ENCODE assay signal across 28 cellular contexts in the genomic region with DNA sequence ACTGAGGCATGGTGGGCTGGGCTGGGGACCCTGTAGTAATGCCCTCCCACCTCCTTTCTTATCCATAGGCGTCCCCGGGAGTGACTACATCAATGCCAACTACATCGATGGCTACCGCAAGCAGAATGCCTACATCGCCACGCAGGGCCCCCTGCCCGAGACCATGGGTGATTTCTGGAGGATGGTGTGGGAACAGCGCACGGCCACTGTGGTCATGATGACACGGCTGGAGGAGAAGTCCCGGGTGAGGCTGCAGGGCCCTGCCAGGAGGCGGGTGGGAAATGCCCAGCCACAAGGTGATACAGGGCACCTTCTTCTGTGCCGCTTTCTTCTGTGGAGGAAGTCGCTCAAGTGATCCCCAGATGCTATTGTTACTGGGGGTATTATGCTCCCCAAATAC.
"Had no signal": no experiment of that assay in that cellular context is flagged by ENCODE, and none has a peak within 500 bp of the region (broad histone marks: within the 10 kb centered on the region; RNA-seq: fewer than 3 reads in every experiment).

No MANE protein-coding gene starts in this region.

- H3K9me3 ChIP-seq: neutrophil, ovary, psoas muscle, right lobe of liver, sigmoid colon, stomach, thoracic aorta, thyroid gland, tibial nerve, upper lobe of left lung, vagina had no signal

- H3K4me3 ChIP-seq: ovary, psoas muscle, right lobe of liver, sigmoid colon, stomach, thoracic aorta, thyroid gland, tibial nerve, upper lobe of left lung, vagina had no signal

- ATAC-seq: natural killer cell treated with Interleukin-12 subunit alpha and Interleukin-12 subunit beta and Interleukin-15 and Interleukin-18, amount 100 ng/mL, for 72 hours; psoas muscle; right cardiac atrium; right lobe of liver; stimulated activated effector memory CD8-positive, alpha-beta T cell treated with anti-CD3 and anti-CD28 coated beads, Interleukin-12 subunit alpha, Interleukin-12 subunit beta, amount 100 ng/mL, for 72 hours; stimulated activated naive B cell treated with anti-CD40 and anti-IgM and Interleukin-4, amounts not matched to agents 10 μg/mL and 1 μg/mL and 100 μg/mL, for 72 hours had no signal

- H3K4me1 ChIP-seq: parathyroid adenoma, psoas muscle, right lobe of liver, sigmoid colon, stomach, thyroid gland, upper lobe of left lung had no signal

- H3K9ac ChIP-seq: parathyroid adenoma had no signal

- H3K36me3 ChIP-seq: neutrophil, ovary had no signal

- H3K4me1 Mint-ChIP-seq: neural crest cell; stimulated activated effector memory CD8-positive, alpha-beta T cell treated with anti-CD3 and anti-CD28 coated beads, Interleukin-12 subunit alpha, Interleukin-12 subunit beta, amount 100 ng/mL, for 72 hours; stimulated activated naive B cell treated with anti-CD40 and anti-IgM and Interleukin-4, amounts not matched to agents 10 μg/mL and 1 μg/mL and 100 μg/mL, for 72 hours had no signal

- H2AFZ ChIP-seq: parathyroid adenoma had no signal

- H3K4me3 Mint-ChIP-seq: natural killer cell treated with Interleukin-12 subunit alpha and Interleukin-12 subunit beta and Interleukin-15 and Interleukin-18, amount 100 ng/mL, for 72 hours; nephron progenitor cell; neural crest cell; stimulated activated effector memory CD8-positive, alpha-beta T cell treated with anti-CD3 and anti-CD28 coated beads, Interleukin-12 subunit alpha, Interleukin-12 subunit beta, amount 100 ng/mL, for 72 hours; stimulated activated naive B cell treated with anti-CD40 and anti-IgM and Interleukin-4, amounts not matched to agents 10 μg/mL and 1 μg/mL and 100 μg/mL, for 72 hours; stimulated activated naive CD8-positive, alpha-beta T cell treated with anti-CD3 and anti-CD28 coated beads, Interleukin-15, Interleukin-2, amounts not matched to agents 100 ng/mL and 50 ng/mL, for 24 hours had no signal

- H3K27ac ChIP-seq: neutrophil, ovary, parathyroid adenoma, psoas muscle, right lobe of liver, sigmoid colon, stomach, thoracic aorta, thyroid gland, tibial nerve, upper lobe of left lung, vagina had no signal

- DNase-seq: nephron progenitor cell; nucleus accumbens; ovary; psoas muscle; sigmoid colon; small intestine; stimulated activated CD4-positive, alpha-beta T cell treated with anti-CD3 and anti-CD28 coated beads, Interleukin-15, amount 100 ng/mL, for 24 hours; stimulated activated CD4-positive, alpha-beta T cell treated with anti-CD3 and anti-CD28 coated beads, Interleukin-2, amount 100 ng/mL, for 24 hours; stimulated activated CD4-positive, alpha-beta T cell treated with anti-CD3 and anti-CD28 coated beads, Interleukin-2, amount 100 ng/mL, for 48 hours; stimulated activated CD4-positive, alpha-beta T cell treated with anti-CD3 and anti-CD28 coated beads, Interleukin-4, amount 100 ng/mL, for 24 hours; stimulated activated naive B cell treated with anti-CD40 and anti-IgM and Interleukin-4, amounts not matched to agents 10 μg/mL and 1 μg/mL and 100 μg/mL, for 72 hours; stimulated activated naive CD4-positive, alpha-beta T cell treated with Interleukin-2 at 50 U/mL for 16 hours; stomach; thyroid gland; upper lobe of left lung had no signal

- H3K79me2 ChIP-seq: parathyroid adenoma had no signal

- H3K27me3 ChIP-seq: neutrophil, ovary, right lobe of liver, sigmoid colon, stomach, thyroid gland, tibial nerve, upper lobe of left lung, vagina had no signal

- H3K27ac Mint-ChIP-seq: natural killer cell treated with Interleukin-12 subunit alpha and Interleukin-12 subunit beta and Interleukin-15 and Interleukin-18, amount 100 ng/mL, for 72 hours; nephron progenitor cell; progenitor cell of endocrine pancreas; stimulated activated effector memory CD8-positive, alpha-beta T cell treated with anti-CD3 and anti-CD28 coated beads, Interleukin-12 subunit alpha, Interleukin-12 subunit beta, amount 100 ng/mL, for 72 hours; stimulated activated naive B cell treated with anti-CD40 and anti-IgM and Interleukin-4, amounts not matched to agents 10 μg/mL and 1 μg/mL and 100 μg/mL, for 72 hours; stimulated activated naive CD8-positive, alpha-beta T cell treated with anti-CD3 and anti-CD28 coated beads, Interleukin-15, Interleukin-2, amounts not matched to agents 100 ng/mL and 50 ng/mL, for 24 hours had no signal

- H3K27me3 Mint-ChIP-seq: natural killer cell treated with Interleukin-12 subunit alpha and Interleukin-12 subunit beta and Interleukin-15 and Interleukin-18, amount 100 ng/mL, for 72 hours; progenitor cell of endocrine pancreas; stimulated activated naive CD8-positive, alpha-beta T cell treated with anti-CD3 and anti-CD28 coated beads, Interleukin-15, Interleukin-2, amounts not matched to agents 100 ng/mL and 50 ng/mL, for 24 hours had no signal

- FAIRE-seq: small intestine, urothelium cell line had no signal

- H3K36me3 Mint-ChIP-seq: natural killer cell treated with Interleukin-12 subunit alpha and Interleukin-12 subunit beta and Interleukin-15 and Interleukin-18, amount 100 ng/mL, for 72 hours; stimulated activated effector memory CD8-positive, alpha-beta T cell treated with anti-CD3 and anti-CD28 coated beads, Interleukin-12 subunit alpha, Interleukin-12 subunit beta, amount 100 ng/mL, for 72 hours; stimulated activated naive B cell treated with anti-CD40 and anti-IgM and Interleukin-4, amounts not matched to agents 10 μg/mL and 1 μg/mL and 100 μg/mL, for 72 hours had no signal

- H3K9me3 Mint-ChIP-seq: natural killer cell treated with Interleukin-12 subunit alpha and Interleukin-12 subunit beta and Interleukin-15 and Interleukin-18, amount 100 ng/mL, for 72 hours; nephron progenitor cell; neural crest cell; stimulated activated effector memory CD8-positive, alpha-beta T cell treated with anti-CD3 and anti-CD28 coated beads, Interleukin-12 subunit alpha, Interleukin-12 subunit beta, amount 100 ng/mL, for 72 hours; stimulated activated naive B cell treated with anti-CD40 and anti-IgM and Interleukin-4, amounts not matched to agents 10 μg/mL and 1 μg/mL and 100 μg/mL, for 72 hours; stimulated activated naive CD8-positive, alpha-beta T cell treated with anti-CD3 and anti-CD28 coated beads, Interleukin-15, Interleukin-2, amounts not matched to agents 100 ng/mL and 50 ng/mL, for 24 hours had no signal
